ENCODE assay signal across 7 cellular contexts in genomic region chr14:40348104-40348503, GRCh38.
DNase-seq lines count a peak whose midpoint lies in the region; ATAC-seq, FAIRE-seq and TF ChIP-seq lines count a peak whose summit lies in the region.
"Not testable (repeated sequence)": the region's sequence is repeated elsewhere in the genome, so short reads cannot be mapped to it uniquely, and the experiment has no call there.

No MANE protein-coding gene starts in this region.

- not testable (repeated sequence) for H3K36me3 Mint-ChIP-seq in T-helper 17 cell (ENCODE audit: low read depth)

- peak overlapping the region; percentile 51; the same call in 1 of the 2 replicates for H2AFZ ChIP-seq in H1 (ENCODE audit: low read length)
- H2AFZ ChIP-seq in neuronal stem cell (ENCODE audit: low read length): not testable (repeated sequence)

- not testable (repeated sequence) for H4K91ac ChIP-seq in H1 (replicated peaks; ENCODE audit: insufficient read length, low read length); neuronal stem cell (ENCODE audit: low read depth, low read length, poor library complexity)

- peak overlapping the region; percentile 52 for H4K5ac ChIP-seq in H1 (ENCODE audit: insufficient read length, low read depth, low read length)

- POLR2A ChIA-PET in H1 (lab: Charles Lee; ENCODE audit: partially characterized antibody): interaction anchor here (0.7 to 1.1 kb wide), 3 partner anchors 14 to 447 kb away, joined by 3 to 4 read pairs (median 3); no protein-coding TSS in a partner anchor

- not testable (repeated sequence) for TF ChIP-seq CTCF in H1 (IDR thresholded peaks at IDR 0.05; ENCODE audit: control extremely low read depth in 1 of 3, insufficient read depth in 1 of 3, low read depth in 1 of 3, low read length in 3 of 3)

- DNase-seq in T-helper 17 cell; neuronal stem cell (ENCODE audit: low spot score): not testable (repeated sequence)
- DNase-seq in H1 (ENCODE audit: low read depth in 1 of 2, low spot score in 2 of 2): peak in 1 of 2 experiments; percentile 60

- not testable (repeated sequence) for H2BK15ac ChIP-seq in H1 (ENCODE audit: low read length); neuronal stem cell (ENCODE audit: low read length)

- not testable (repeated sequence) for H3K27ac Mint-ChIP-seq in T-helper 17 cell

- H3K4me3 ChIP-seq in HUES64 (ENCODE audit: low read length) (peak overlapping the region; percentile 71), H1 (ENCODE audit: extremely low read depth in 1 of 4, insufficient read depth in 2 of 4, low read depth in 3 of 4, low read length in 4 of 4) (peak overlapping the region; percentile 45 to 95 (median 58)), iPS-11a (ENCODE audit: low read depth, low read length) (peak overlapping the region; percentile 58), mesodermal cell (ENCODE audit: extremely low read depth, insufficient read depth, low read length, poor library complexity, severe bottlenecking) (peak overlapping the region; percentile 14), neuronal stem cell (ENCODE audit: low read length in 2 of 2) (peak overlapping the region; percentile 34 to 63)

- WGBS in HUES64: 58% methylated on average over 27 of the region's 27 CpGs
- 46% methylated on average over 23 of the region's 27 CpGs; no CpG with 5 or more reads in 1 of the 2 experiments for WGBS in H1 (ENCODE audit: extremely low coverage in 1 of 2, insufficient coverage in 1 of 2, insufficient read length in 1 of 2, insufficient replicate concordance in 2 of 2, low coverage in 1 of 2, low lambda C conversion rate in 2 of 2, missing lambda C conversion rate in 1 of 2), 2 experiments
- 84 to 87% methylated on average over 24 of the region's 27 CpGs for WGBS in mesodermal cell (ENCODE audit: insufficient coverage in 2 of 2), 2 experiments
- WGBS in neuronal stem cell (ENCODE audit: extremely low coverage in 2 of 2, insufficient read length in 2 of 2, insufficient replicate concordance in 1 of 2), 2 donors: no CpG with 5 or more reads among the region's 27 CpGs

- not testable (repeated sequence) for TF ChIP-seq RAD21 in H1 (IDR thresholded peaks at IDR 0.05 in 1 of 2, conservative IDR thresholded peaks at IDR 0.05 in 1 of 2; ENCODE audit: low read depth in 2 of 2, low read length in 2 of 2)

- ATAC-seq in T-helper 17 cell: not testable (repeated sequence)

- TF ChIP-seq EP300 in H1 (IDR thresholded peaks at IDR 0.05; ENCODE audit: borderline replicate concordance in 1 of 2, low read depth in 2 of 2, low read length in 2 of 2): not testable (repeated sequence)

- H3K9me3 ChIP-seq in ES-I3 (ENCODE audit: control insufficient read depth, insufficient read depth, low read length); HUES64 (ENCODE audit: insufficient read depth, low read depth, low read length); T-helper 17 cell (ENCODE audit: control insufficient read depth, low read length, poor library complexity, severe bottlenecking); H1 (ENCODE audit: insufficient read depth in 2 of 2, low read depth in 1 of 2, low read length in 1 of 2); mesodermal cell (ENCODE audit: control insufficient read depth, low read length); neuronal stem cell (replicated peaks in 1 of 2; ENCODE audit: control insufficient read depth in 2 of 2, insufficient read depth in 1 of 2, low read depth in 1 of 2, low read length in 2 of 2): not testable (repeated sequence)

- H3K27ac ChIP-seq in HUES64 (ENCODE audit: low read depth, low read length): peak overlapping the region; percentile 58; the same call in 1 of the 2 replicates
- H3K27ac ChIP-seq in H1 (ENCODE audit: low read depth, low read length): peak overlapping the region; percentile 56; the same call in 1 of the 2 replicates
- not testable (repeated sequence) for H3K27ac ChIP-seq in mesodermal cell (ENCODE audit: low read depth, low read length, severe bottlenecking); neuronal stem cell (replicated peaks; ENCODE audit: low read length)

- peak overlapping the region; percentile 68; the same call in 1 of the 2 replicates for H2BK12ac ChIP-seq in H1 (ENCODE audit: low read depth, low read length)
- H2BK12ac ChIP-seq in neuronal stem cell (ENCODE audit: low read length): not testable (repeated sequence)

- not testable (repeated sequence) for H3K14ac ChIP-seq in H1 (ENCODE audit: insufficient read length); neuronal stem cell (ENCODE audit: low read length)

- not testable (repeated sequence) for H3K4me1 Mint-ChIP-seq in T-helper 17 cell

- not testable (repeated sequence) for FAIRE-seq in H1 (lab: Jason Lieb, UNC)

- H3K4ac ChIP-seq in H1 (replicated peaks; ENCODE audit: insufficient read length, low read depth, low read length); neuronal stem cell (ENCODE audit: low read length): not testable (repeated sequence)

- H3K18ac ChIP-seq in H1 (ENCODE audit: extremely low read depth, low read length); neuronal stem cell (ENCODE audit: low read length): not testable (repeated sequence)

- peak overlapping the region; percentile 42 to 65; a peak in 3 of 4 replicates for H3K4me2 ChIP-seq in H1 (ENCODE audit: insufficient read depth in 1 of 2, low read depth in 2 of 2, low read length in 2 of 2)
- H3K4me2 ChIP-seq in neuronal stem cell (ENCODE audit: insufficient read depth, low read length, poor library complexity, severe bottlenecking): peak overlapping the region; percentile 18

- not testable (repeated sequence) for H3K4me1 ChIP-seq in ES-I3 (ENCODE audit: insufficient read depth, low read length); H1 (replicated peaks in 1 of 4; ENCODE audit: control insufficient read depth in 3 of 4, insufficient read depth in 4 of 4, low read length in 3 of 4); mesodermal cell (ENCODE audit: control insufficient read depth, insufficient read depth, low read length, poor library complexity, severe bottlenecking); neuronal stem cell (ENCODE audit: control insufficient read depth in 2 of 2, insufficient read depth in 1 of 2, low read depth in 1 of 2, low read length in 2 of 2)
- peaks cover 13% of the 10 kb centered on the region; the same call in 1 of the 2 replicates for H3K4me1 ChIP-seq in HUES64 (ENCODE audit: insufficient read depth, low read length)

- CTCF ChIA-PET in H1 (lab: Charles Lee; ENCODE audit: partially characterized antibody): not testable (repeated sequence)

- not testable (repeated sequence) for H3K27me3 ChIP-seq in HUES64 (ENCODE audit: insufficient read depth, low read length); H1 (replicated peaks in 1 of 4; ENCODE audit: control insufficient read depth in 3 of 4, extremely low read depth in 1 of 4, insufficient read depth in 3 of 4, low read length in 3 of 4); neuronal stem cell (ENCODE audit: control insufficient read depth in 3 of 3, insufficient read depth in 3 of 3, low read depth in 1 of 3, low read length in 3 of 3)

- H2AK5ac ChIP-seq in H1 (ENCODE audit: low read depth, low read length); neuronal stem cell (ENCODE audit: low read depth, low read length): not testable (repeated sequence)

- not testable (repeated sequence) for H3K56ac ChIP-seq in H1 (replicated peaks; ENCODE audit: insufficient read length, low read depth, low read length)

- H3K27me3 Mint-ChIP-seq in T-helper 17 cell: not testable (repeated sequence)

- peak overlapping the region; percentile 3 for H3K4me3 Mint-ChIP-seq in T-helper 17 cell

- peak overlapping the region; percentile 78 for H3K9ac ChIP-seq in ES-I3 (ENCODE audit: low read depth, low read length)
- H3K9ac ChIP-seq in HUES64 (ENCODE audit: low read depth, low read length): peak overlapping the region; percentile 69
- peak overlapping the region; percentile 52 to 80 (median 63); a peak in 6 of 7 replicates for H3K9ac ChIP-seq in H1 (replicated peaks in 1 of 4; ENCODE audit: extremely low read depth in 1 of 4, low read depth in 3 of 4, low read length in 3 of 4)
- H3K9ac ChIP-seq in neuronal stem cell (ENCODE audit: low read depth, low read length, poor library complexity): not testable (repeated sequence)

- peak overlapping the region; percentile 53; the same call in 1 of the 2 replicates for H2BK5ac ChIP-seq in H1 (ENCODE audit: low read depth, low read length)
- not testable (repeated sequence) for H2BK5ac ChIP-seq in neuronal stem cell (ENCODE audit: low read length)

- not testable (repeated sequence) for H2BK120ac ChIP-seq in H1 (replicated peaks; ENCODE audit: low read depth, low read length); neuronal stem cell (ENCODE audit: low read depth, low read length)

- not testable (repeated sequence) for H3K36me3 ChIP-seq in ES-I3 (ENCODE audit: insufficient read depth, low read length); HUES64 (ENCODE audit: insufficient read depth, low read length); H1 (ENCODE audit: control insufficient read depth in 2 of 4, insufficient read depth in 4 of 4, low read length in 3 of 4); mesodermal cell (ENCODE audit: control insufficient read depth, insufficient read depth, low read length); neuronal stem cell (replicated peaks in 1 of 2; ENCODE audit: control insufficient read depth in 2 of 2, insufficient read depth in 2 of 2, low read length in 2 of 2)

- H3K79me1 ChIP-seq in H1 (ENCODE audit: low read depth, low read length); neuronal stem cell (ENCODE audit: low read depth, low read length): not testable (repeated sequence)

- not testable (repeated sequence) for H3K79me2 ChIP-seq in H1 (ENCODE audit: control insufficient read depth in 1 of 2, insufficient read depth in 2 of 2, low read length in 2 of 2)

- H3K23ac ChIP-seq in H1 (ENCODE audit: insufficient read length); neuronal stem cell (ENCODE audit: low read depth, low read length, poor library complexity): not testable (repeated sequence)

- H4K20me1 ChIP-seq in H1 (replicated peaks in 1 of 2; ENCODE audit: control insufficient read depth in 1 of 2, insufficient read depth in 2 of 2, low read length in 2 of 2): not testable (repeated sequence)

- not testable (repeated sequence) for H4K8ac ChIP-seq in H1 (ENCODE audit: extremely low read depth, insufficient read depth, low read length); neuronal stem cell (ENCODE audit: low read depth, low read length)

- not testable (repeated sequence) for TF ChIP-seq POLR2A in H1 (IDR thresholded peaks at IDR 0.05; ENCODE audit: control extremely low read depth in 1 of 2, low read depth in 2 of 2, low read length in 2 of 2)

- H2BK20ac ChIP-seq in H1 (ENCODE audit: low read length): not testable (repeated sequence)

- not testable (repeated sequence) for H3K23me2 ChIP-seq in H1 (ENCODE audit: low read depth, low read length)

Comparison
In these comparisons a context has a peak if more than half of its experiments do, and no peak if none do; other contexts are left out.
1. H3K4me3 ChIP-seq: peak in every context shown above with its lines; median percentile 71 in HUES64; 58 in H1; 58 in iPS-11a; 48 in neuronal stem cell; 14 in mesodermal cell.